ENCODE assay signal across 31 cellular contexts in the genomic region with DNA sequence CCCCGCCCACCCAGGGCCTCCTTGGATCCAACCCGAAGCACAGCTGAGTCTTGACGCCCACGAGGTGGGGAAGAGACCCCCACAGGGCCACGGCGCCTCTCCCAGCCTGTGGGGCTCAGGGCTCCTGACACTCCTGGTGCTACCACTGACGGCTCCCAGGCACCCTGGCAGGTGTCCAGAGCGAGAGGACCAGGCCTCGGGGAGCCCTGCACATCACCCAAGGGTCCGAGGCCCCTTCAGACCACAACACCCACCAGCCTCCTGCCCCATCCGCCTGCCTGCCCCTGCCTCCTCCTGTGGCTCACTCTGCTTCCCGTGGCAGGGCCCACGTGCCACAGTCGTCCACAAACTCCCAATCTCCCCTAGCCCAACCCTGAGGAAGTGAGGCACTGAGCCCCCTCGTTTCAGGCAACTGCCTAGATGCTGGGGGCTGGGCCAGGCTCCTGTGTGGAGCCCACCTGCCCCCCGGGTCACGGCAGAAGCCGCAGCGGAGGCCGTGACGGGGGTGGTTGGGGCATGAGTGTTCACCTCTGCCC. TPM values are rescaled to one million over a fixed set of nuclear protein-coding genes. Genes with fewer than 3 reads are reported as not detected.
"Had no signal": no experiment of that assay in that cellular context is flagged by ENCODE, and none has a peak within 500 bp of the region (broad histone marks: within the 10 kb centered on the region; RNA-seq: fewer than 3 reads in every experiment).

No MANE protein-coding gene starts in this region.

- H3K27me3 ChIP-seq: heart right ventricle, hepatocyte, left lung, pancreas, tibial nerve, uterus had no signal

- H3K27ac ChIP-seq: hepatocyte, left lung, pancreas, prostate gland, tibial nerve, uterus had no signal

- H3K36me3 Mint-ChIP-seq: mesothelial cell of epicardium, naive B cell, natural killer cell, type B pancreatic cell had no signal

- H3K4me2 ChIP-seq: hepatocyte, smooth muscle cell had no signal

- H3K4me1 Mint-ChIP-seq: mesothelial cell of epicardium; naive B cell; natural killer cell; nephron progenitor cell; stimulated activated naive CD8-positive, alpha-beta T cell treated with anti-CD3 and anti-CD28 coated beads, Interleukin-15, amount 100 ng/mL, for 72 hours had no signal

- DNase-seq: islet precursor cell; mesendoderm; naive B cell; natural killer cell; nephron progenitor cell; nucleus accumbens; stimulated activated CD4-positive, alpha-beta T cell treated with anti-CD3 and anti-CD28 coated beads, Interleukin-12 subunit alpha, Interleukin-12 subunit beta, amount 100 ng/mL, for 4 hours; stimulated activated CD4-positive, alpha-beta T cell treated with anti-CD3 and anti-CD28 coated beads, Interleukin-15, amount 100 ng/mL, for 24 hours; stimulated activated CD4-positive, alpha-beta T cell treated with anti-CD3 and anti-CD28 coated beads, Interleukin-2, amount 100 ng/mL, for 24 hours; stimulated activated CD4-positive, alpha-beta T cell treated with anti-CD3 and anti-CD28 coated beads, Interleukin-4, amount 100 ng/mL, for 1 hour; stimulated activated naive CD4-positive, alpha-beta T cell treated with Interleukin-2 at 50 U/mL for 16 hours; stimulated activated naive CD8-positive, alpha-beta T cell treated with anti-CD3 and anti-CD28 coated beads, Interleukin-15, amount 100 ng/mL, for 72 hours; substantia nigra; uterus had no signal

- FAIRE-seq: pancreas had no signal

- H3K27me3 Mint-ChIP-seq: naive B cell; stimulated activated naive CD8-positive, alpha-beta T cell treated with anti-CD3 and anti-CD28 coated beads, Interleukin-15, amount 100 ng/mL, for 72 hours; type B pancreatic cell had no signal

- ATAC-seq: left lung; natural killer cell; pancreas; stimulated activated naive CD8-positive, alpha-beta T cell treated with anti-CD3 and anti-CD28 coated beads, Interleukin-15, amount 100 ng/mL, for 72 hours had no signal

- H3K36me3 ChIP-seq: pancreas, prostate gland, uterus had no signal

- H3K79me2 ChIP-seq: hepatocyte had no signal

- H3K9me3 ChIP-seq: heart right ventricle, left lung, pancreas, prostate gland, tibial nerve, uterus had no signal

- H3K9me3 Mint-ChIP-seq: mesothelial cell of epicardium; naive B cell; natural killer cell; nephron progenitor cell; stimulated activated naive CD8-positive, alpha-beta T cell treated with anti-CD3 and anti-CD28 coated beads, Interleukin-15, amount 100 ng/mL, for 72 hours; type B pancreatic cell had no signal

- H3K4me3 Mint-ChIP-seq: mesothelial cell of epicardium; naive B cell; natural killer cell; nephron progenitor cell; stimulated activated naive CD8-positive, alpha-beta T cell treated with anti-CD3 and anti-CD28 coated beads, Interleukin-15, amount 100 ng/mL, for 72 hours; type B pancreatic cell had no signal

- H3K4me3 ChIP-seq: heart right ventricle, hepatocyte, left lung, lung, pancreas, prostate gland, smooth muscle cell, tibial nerve, uterus had no signal

- H3K27ac Mint-ChIP-seq: mesothelial cell of epicardium, natural killer cell, nephron progenitor cell, type B pancreatic cell had no signal

- H2AFZ ChIP-seq: hepatocyte had no signal

- H3K4me1 ChIP-seq: pancreas, prostate gland, uterus had no signal

RNA-seq across cellular contexts. Expression of gene PVALEF, which starts 29.0 kb away (rescaled TPM):
- total RNA-seq: heart right ventricle, hepatocyte, kidney epithelial cell, left lung, lower leg skin, lung, mononuclear cell, natural killer cell, osteoblast, prostate gland, skeletal muscle tissue, smooth muscle cell, temporal lobe, tibial nerve, ureter, uterus had no signal
- polyA plus RNA-seq: heart right ventricle, lung, smooth muscle cell had no signal
